In genomic region chr9:89655990-89656657, GRCh38 we compare ENCODE assay signal across 16 cellular contexts. TPM values are rescaled to one million over a fixed set of nuclear protein-coding genes. Genes with fewer than 3 reads are reported as not detected.
DNase-seq lines count a peak whose midpoint lies in the region; ATAC-seq, FAIRE-seq and TF ChIP-seq lines count a peak whose summit lies in the region.
"Had no signal": no experiment of that assay in that cellular context is flagged by ENCODE, and none has a peak within 500 bp of the region (broad histone marks: within the 10 kb centered on the region; RNA-seq: fewer than 3 reads in every experiment).

No MANE protein-coding gene starts in this region.

- no peak for TF ChIP-seq POLR2A in GM12891 (IDR thresholded peaks at IDR 0.05; ENCODE audit: low read depth, low read length)

- no peak overlapping the region for H3K18ac ChIP-seq in neuronal stem cell (ENCODE audit: low read length)

- H3K23ac ChIP-seq in neuronal stem cell (ENCODE audit: low read depth, low read length, poor library complexity): no peak overlapping the region

- no peak overlapping the region for H2BK5ac ChIP-seq in neuronal stem cell (ENCODE audit: low read length)

- no peak overlapping the region for H3K4me2 ChIP-seq in neuronal stem cell (ENCODE audit: insufficient read depth, low read length, poor library complexity, severe bottlenecking)

- H3K4me3 ChIP-seq in choroid plexus epithelial cell (ENCODE audit: low read depth, low read length): peak overlapping the region; percentile 30
- H3K4me3 ChIP-seq in neuronal stem cell (ENCODE audit: low read length in 2 of 2): no peak overlapping the region
- H3K4me3 ChIP-seq: body of pancreas, mucosa of descending colon, tibial artery had no signal

- no CpG with 5 or more reads among the region's 18 CpGs for WGBS in neuronal stem cell (ENCODE audit: extremely low coverage in 2 of 2, insufficient read length in 2 of 2, insufficient replicate concordance in 1 of 2), 2 donors

- ATAC-seq in GM21526 (IDR thresholded peaks at IDR 0.05; ENCODE audit: low FRiP score, unreplicated experiment): no peak
- ATAC-seq: mucosa of descending colon had no signal

- H3K4ac ChIP-seq in neuronal stem cell (ENCODE audit: low read length): no peak overlapping the region

- H2BK120ac ChIP-seq in neuronal stem cell (ENCODE audit: low read depth, low read length): no peak overlapping the region

- no peak overlapping the region for H4K91ac ChIP-seq in neuronal stem cell (ENCODE audit: low read depth, low read length, poor library complexity)

- H3K9ac ChIP-seq in neuronal stem cell (ENCODE audit: low read depth, low read length, poor library complexity): no peak overlapping the region

- no peak overlapping the region for H4K8ac ChIP-seq in neuronal stem cell (ENCODE audit: low read depth, low read length)

- no peaks in the 10 kb centered on the region for H3K79me1 ChIP-seq in neuronal stem cell (ENCODE audit: low read depth, low read length)

- H3K36me3 ChIP-seq in neuronal stem cell (replicated peaks in 1 of 2; ENCODE audit: control insufficient read depth in 2 of 2, insufficient read depth in 2 of 2, low read length in 2 of 2): no peaks in the 10 kb centered on the region
- H3K36me3 ChIP-seq: tibial artery had no signal

- H3K14ac ChIP-seq in neuronal stem cell (ENCODE audit: low read length): no peak overlapping the region

- FAIRE-seq in GM12891 (lab: Jason Lieb, UNC) (no peak), GM19239 (lab: Jason Lieb, UNC) (no peak)
- FAIRE-seq: G401.6 had no signal

- no peak overlapping the region for H2BK12ac ChIP-seq in neuronal stem cell (ENCODE audit: low read length)

- H2BK15ac ChIP-seq in neuronal stem cell (ENCODE audit: low read length): no peak overlapping the region

- peak overlapping the region; percentile 24 for H2AFZ ChIP-seq in neuronal stem cell (ENCODE audit: low read length)

- DNase-seq in GM12891 (ENCODE audit: insufficient read length, low spot score) (no peak), choroid plexus epithelial cell (ENCODE audit: low read depth) (peak; percentile 58), neuronal stem cell (ENCODE audit: low spot score) (no peak), hepatic stellate cell (ENCODE audit: low spot score) (no peak), GM19239 (ENCODE audit: insufficient read length, low spot score) (no peak)
- DNase-seq: CD8-positive, alpha-beta memory T cell; effector CD8-positive, alpha-beta T cell; foreskin fibroblast; mucosa of descending colon; NCI-H1930; NCI-H526; tibial artery had no signal

- no peaks in the 10 kb centered on the region for H3K9me3 ChIP-seq in neuronal stem cell (replicated peaks in 1 of 2; ENCODE audit: control insufficient read depth in 2 of 2, insufficient read depth in 1 of 2, low read depth in 1 of 2, low read length in 2 of 2)
- H3K9me3 ChIP-seq: body of pancreas, mucosa of descending colon, tibial artery had no signal

- no peak overlapping the region for H2AK5ac ChIP-seq in neuronal stem cell (ENCODE audit: low read depth, low read length)

- H3K4me1 ChIP-seq in neuronal stem cell (ENCODE audit: control insufficient read depth in 2 of 2, insufficient read depth in 1 of 2, low read depth in 1 of 2, low read length in 2 of 2): peaks cover 5 to 13% of the 10 kb centered on the region in 2 donors

- H3K27ac ChIP-seq in C4-2B (peak overlapping the region; percentile 30), neuronal stem cell (replicated peaks; ENCODE audit: low read length) (no peak overlapping the region)
- H3K27ac ChIP-seq: tibial artery had no signal

- TF ChIP-seq CTCF in C4-2B (conservative IDR thresholded peaks at IDR 0.05) (no peak), choroid plexus epithelial cell (conservative IDR thresholded peaks at IDR 0.05; ENCODE audit: low read depth, low read length) (no peak)

- peaks cover 0 to 41% (median 0%) of the 10 kb centered on the region in 3 experiments for H3K27me3 ChIP-seq in neuronal stem cell (ENCODE audit: control insufficient read depth in 3 of 3, insufficient read depth in 3 of 3, low read depth in 1 of 3, low read length in 3 of 3)
- H3K27me3 ChIP-seq: body of pancreas, tibial artery had no signal

TF ChIP-seq in GM12891, 5 proteins besides CTCF, POLR2A, EP300 and RAD21:
- TF ChIP-seq PAX5 (IDR thresholded peaks at IDR 0.05; ENCODE audit: insufficient read depth, low read length, severe bottlenecking) (no peak), SPI1 (IDR thresholded peaks at IDR 0.05; ENCODE audit: low read depth, low read length) (0 out of 2 replicates have a peak, but pooled peaks have one; percentile 18), POU2F2 (IDR thresholded peaks at IDR 0.05; ENCODE audit: low read depth, low read length) (no peak), TAF1 (IDR thresholded peaks at IDR 0.05; ENCODE audit: low read depth, low read length) (no peak), POLR2AphosphoS5 (IDR thresholded peaks at IDR 0.05; ENCODE audit: low read depth, low read length) (no peak)

RNA-seq across cellular contexts. Expression of gene GADD45G, which starts 51.3 kb away (rescaled TPM):
- 1.4 TPM for polyA plus RNA-seq in GM12891 (2012; ENCODE audit: low read depth, missing spikeins)
- 0.79 TPM for polyA plus RNA-seq in neuronal stem cell (2013, experiment 1 of 2)
- 0.61 TPM for polyA plus RNA-seq in neuronal stem cell (2013, experiment 2 of 2)
